In genomic region chr2:235936493-235936892, GRCh38 we compare ENCODE assay signal across 8 cellular contexts.
DNase-seq lines count a peak whose midpoint lies in the region; FAIRE-seq and TF ChIP-seq lines count a peak whose summit lies in the region.

No MANE protein-coding gene starts in this region.

- DNase-seq in ACHN (peak; percentile 10), RCC 7860 (ENCODE audit: low spot score) (peak; percentile 28), germinal center (ENCODE audit: low spot score) (peak; percentile 10), NCI-H2107 (lab: John Stamatoyannopoulos, UW) (no peak), OCI-M2 (lab: John Stamatoyannopoulos, UW; ENCODE audit: unreplicated experiment) (no peak), 8988T (no peak)
- DNase-seq in stimulated activated CD4-positive, alpha-beta T cell treated with anti-CD3 and anti-CD28 coated beads, Interleukin-12 subunit alpha, Interleukin-12 subunit beta, amount 100 ng/mL, for 4 hours = no peak

- no peak for FAIRE-seq in RCC 7860 (lab: Jason Lieb, UNC)

- in situ Hi-C loops in ACHN (cut with HindIII; ENCODE audit: low pct_ligation_motif_present, low pct_unique_long_range_greater_than_20kb, low sequenced_read_pairs) = no loop called here

- TF ChIP-seq CTCF in GM12872 (IDR thresholded peaks at IDR 0.05; ENCODE audit: insufficient read depth, low read depth, low read length) = peak; percentile 49; the same call in 2 of the 3 replicates

Comparison
In these comparisons a context has a peak if more than half of its experiments do, and no peak if none do; other contexts are left out.
1. DNase-seq: peak in ACHN (single experiment), RCC 7860 (single experiment) and germinal center (single experiment); none in NCI-H2107 (single experiment), stimulated activated CD4-positive, alpha-beta T cell treated with anti-CD3 and anti-CD28 coated beads, Interleukin-12 subunit alpha, Interleukin-12 subunit beta, amount 100 ng/mL, for 4 hours (single experiment), OCI-M2 (single experiment) and 8988T (single experiment).